Comparison of ENCODE assay signal across 8 cellular contexts in genomic region chr12:132886529-132887477, GRCh38. TPM values are rescaled to one million over a fixed set of nuclear protein-coding genes. Genes with fewer than 3 reads are reported as not detected.
DNase-seq lines count a peak whose midpoint lies in the region; ATAC-seq and TF ChIP-seq lines count a peak whose summit lies in the region.

No MANE protein-coding gene starts in this region.

- 10 to 12% (median 10%) methylated on average over 45 to 64 of the region's 64 CpGs for WGBS in psoas muscle, 3 donors

- no peaks in the 10 kb centered on the region for H3K27me3 ChIP-seq in psoas muscle (ENCODE audit: insufficient read depth in 3 of 3, low read length in 2 of 3)

- ATAC-seq in GM19467 (IDR thresholded peaks at IDR 0.05; ENCODE audit: unreplicated experiment) (peak; percentile 14), Right ventricle myocardium superior (ENCODE audit: poor library complexity) (no peak), psoas muscle (no peak)

- H3K27ac ChIP-seq in psoas muscle = peak overlapping the region; percentile 94

- intact Hi-C loops in Right ventricle myocardium superior (cut with DNase I) (no loop called here), psoas muscle (cut with DNase I) (no loop called here)

- H3K9me3 ChIP-seq in psoas muscle = peaks cover 7% of the 10 kb centered on the region

- peak overlapping the region; percentile 89 for H3K4me3 ChIP-seq in psoas muscle

- no peak for TF ChIP-seq CTCF in psoas muscle (IDR thresholded peaks at IDR 0.05)

- peaks cover 4 to 13% of the 10 kb centered on the region in 2 donors for H3K36me3 ChIP-seq in psoas muscle (ENCODE audit: insufficient read depth in 1 of 2, low read depth in 1 of 2)

- H3K4me1 ChIP-seq in psoas muscle = no peaks in the 10 kb centered on the region

- DNase-seq in CMK (ENCODE audit: low read depth) (peak; percentile 33), HK-2 (ENCODE audit: unreplicated experiment) (peak; percentile 56), Right ventricle myocardium superior (peak; percentile 48), psoas muscle (peak in 1 of 2 donors; percentile 33), NCI-H510A (lab: John Stamatoyannopoulos, UW) (no peak)
- DNase-seq in activated CD8-positive, alpha-beta memory T cell treated with anti-CD3 and anti-CD28 coated beads, Interleukin-2, amount 50 U/mL, for 48 hours = peak; percentile 66
- DNase-seq in central memory CD4-positive, alpha-beta T cell = no peak

RNA-seq across cellular contexts. Expression of gene CHFR, which starts 0.6 kb away (rescaled TPM):
- total RNA-seq in Right ventricle myocardium superior (10.5 TPM), psoas muscle (10 to 100 TPM in 2 of 4 donors, 1 to 10 TPM in 2; 7.9 to 13.8 (median 11.3) TPM)
- 10 to 100 TPM in 1 of 3 donors, 1 to 10 TPM in 2; 7.0 to 15.0 (median 9.8) TPM for polyA plus RNA-seq in psoas muscle

RNA-seq across cellular contexts. Expression of gene GOLGA3, which starts 58.1 kb away (rescaled TPM):
- 24.8 TPM for total RNA-seq in Right ventricle myocardium superior
- total RNA-seq in psoas muscle = 10 to 100 TPM; 25.2 to 40.8 (median 31.5) TPM
- polyA plus RNA-seq in psoas muscle = 10 to 100 TPM in 2 of 3 donors, 1 to 10 TPM in 1; 7.5 to 32.6 (median 14.0) TPM

Comparison
In these comparisons a context has a peak if more than half of its experiments do, and no peak if none do; other contexts are left out.
1. DNase-seq: peak in CMK (single experiment), HK-2 (single experiment), activated CD8-positive, alpha-beta memory T cell treated with anti-CD3 and anti-CD28 coated beads, Interleukin-2, amount 50 U/mL, for 48 hours (single experiment) and Right ventricle myocardium superior (single experiment); none in NCI-H510A (single experiment) and central memory CD4-positive, alpha-beta T cell (single experiment).